ENCODE assay signal across 13 cellular contexts in the genomic region with DNA sequence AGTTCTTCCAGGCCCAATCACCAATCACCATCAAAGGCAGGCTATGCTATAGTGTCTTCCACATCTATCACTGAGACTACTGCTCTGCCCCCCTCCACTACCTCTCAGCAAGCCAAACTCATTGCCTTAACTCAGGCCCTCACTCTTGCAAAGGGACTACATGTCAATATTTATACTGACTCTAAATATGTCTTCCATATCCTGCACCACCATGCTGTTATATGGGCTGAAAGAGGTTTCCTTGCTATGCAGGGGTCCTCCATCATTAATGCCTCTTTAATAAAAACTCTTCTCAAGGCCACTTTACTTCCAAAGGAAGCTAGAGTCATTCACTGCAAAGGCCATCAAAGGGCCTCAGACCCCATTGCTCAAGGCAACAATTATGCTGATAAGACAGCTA. TPM values are rescaled to one million over a fixed set of nuclear protein-coding genes. Genes with fewer than 3 reads are reported as not detected.
"Had no signal": no experiment of that assay in that cellular context is flagged by ENCODE, and none has a peak within 500 bp of the region (broad histone marks: within the 10 kb centered on the region; RNA-seq: fewer than 3 reads in every experiment).

No MANE protein-coding gene starts in this region.

RNA-seq across cellular contexts. Expression of gene ITGB1BP2, which starts 32.9 kb away (rescaled TPM):
- polyA plus RNA-seq: immature natural killer cell; naive thymus-derived CD4-positive, alpha-beta T cell had no signal

RNA-seq across cellular contexts. Expression of gene GJB1, which starts 45.6 kb away (rescaled TPM):
- total RNA-seq: kidney epithelial cell; left cardiac atrium; left ventricle myocardium inferior; left ventricle myocardium superior; lung microvascular endothelial cell; mesenteric fat pad; mesothelial cell of epicardium; mononuclear cell; myocyte; naive thymus-derived CD4-positive, alpha-beta T cell had no signal
- polyA plus RNA-seq: immature natural killer cell; keratinocyte; mammary epithelial cell; naive thymus-derived CD4-positive, alpha-beta T cell had no signal
